In genomic region chr21:42073140-42074099, GRCh38 we compare ENCODE assay signal across 21 cellular contexts. TPM values are rescaled to one million over a fixed set of nuclear protein-coding genes. Genes with fewer than 3 reads are reported as not detected.
DNase-seq lines count a peak whose midpoint lies in the region; ATAC-seq, FAIRE-seq and TF ChIP-seq lines count a peak whose summit lies in the region.
"Had no signal": no experiment of that assay in that cellular context is flagged by ENCODE, and none has a peak within 500 bp of the region (broad histone marks: within the 10 kb centered on the region; RNA-seq: fewer than 3 reads in every experiment).

No MANE protein-coding gene starts in this region.

- H3K36me3 ChIP-seq in Loucy (ENCODE audit: insufficient read depth, low read length) = no peaks in the 10 kb centered on the region
- no peaks in the 10 kb centered on the region for H3K36me3 ChIP-seq in K562 (ENCODE audit: control insufficient read depth, insufficient read depth, low read length)
- H3K36me3 ChIP-seq in spleen = no peaks in the 10 kb centered on the region
- H3K36me3 ChIP-seq: heart left ventricle, lower lobe of right lung, suprapubic skin had no signal

- H3K27me3 ChIP-seq in Loucy (ENCODE audit: insufficient read depth, low read length, poor library complexity, severe bottlenecking) (no peaks in the 10 kb centered on the region), K562 (ENCODE audit: control insufficient read depth in 2 of 2, insufficient read depth in 2 of 2, low read length in 2 of 2) (peaks cover 57 to 74% of the 10 kb centered on the region in 2 experiments), spleen (replicated peaks in 1 of 7) (peaks cover 0 to 22% (median 0%) of the 10 kb centered on the region in 7 donors)

- H3K4me1 ChIP-seq in Loucy (ENCODE audit: insufficient read depth, low read length, poor library complexity, severe bottlenecking) (peaks cover 13% of the 10 kb centered on the region), K562 (replicated peaks in 1 of 2; ENCODE audit: control insufficient read depth in 2 of 2, insufficient read depth in 2 of 2, low read length in 2 of 2) (peaks cover 3 to 4% of the 10 kb centered on the region in 2 experiments; a peak in 4 of 5 replicates), spleen (peaks cover 0 to 9% (median 0%) of the 10 kb centered on the region in 6 donors)
- H3K4me1 ChIP-seq: heart left ventricle, lower lobe of right lung, suprapubic skin had no signal

- no TSS peak for BruUV-seq in K562 (replicated peaks; lab: Mats Ljungman, UMichigan)

- H3K4me2 ChIP-seq in Loucy (ENCODE audit: low read depth, low read length, poor library complexity, severe bottlenecking) (no peak overlapping the region), K562 (ENCODE audit: insufficient read depth, low read length) (no peak overlapping the region)

- H4K20me1 ChIP-seq in Loucy (ENCODE audit: insufficient read depth, low read length, poor library complexity, severe bottlenecking) (no peaks in the 10 kb centered on the region), K562 (replicated peaks; ENCODE audit: control insufficient read depth, insufficient read depth, low read length) (peaks cover 27% of the 10 kb centered on the region)

- peak; percentile 24 for DNase-seq in DMS 273 (lab: John Stamatoyannopoulos, UW; ENCODE audit: unreplicated experiment)
- no peak for DNase-seq in DMS 273 treated with DMSO at 0.1 percent for 48 hours (lab: John Stamatoyannopoulos, UW)
- DNase-seq in K562 (ENCODE audit: extremely low read depth in 1 of 4, low spot score in 3 of 4) = no peak
- DNase-seq in spleen = peak; percentile 66
- no peak for DNase-seq in D341Med (ENCODE audit: low spot score)
- DNase-seq in NCI-H2227 treated with DMSO at 0.1 percent for 48 hours (lab: John Stamatoyannopoulos, UW) = no peak
- DNase-seq: activated CD4-positive, alpha-beta T cell treated with anti-CD3 and anti-CD28 coated beads, Interleukin-2, amount 10 ng/mL, durations not matched to agents 7 days and 5 days; activated naive CD4-positive, alpha-beta T cell; endodermal cell; immature natural killer cell; lower lobe of right lung; natural killer cell; Right ventricle myocardium superior; small intestine; stimulated activated CD8-positive, alpha-beta memory T cell treated with anti-CD3 and anti-CD28 coated beads, Interleukin-4, amount 100 ng/mL, for 48 hours had no signal

- TF ChIP-seq EP300 in K562 (IDR thresholded peaks at IDR 0.05; ENCODE audit: low read length) = no peak

- no peak overlapping the region for H3K4me3 ChIP-seq in Loucy (ENCODE audit: low read length, poor library complexity, severe bottlenecking)
- no peak overlapping the region for H3K4me3 ChIP-seq in K562
- no peak overlapping the region for H3K4me3 ChIP-seq in spleen
- H3K4me3 ChIP-seq: heart left ventricle, lower lobe of right lung, suprapubic skin had no signal

- TF ChIP-seq POLR2A in K562 (conservative IDR thresholded peaks at IDR 0.05) (no peak), spleen (IDR thresholded peaks at IDR 0.05) (no peak)

- H2AFZ ChIP-seq in Loucy (ENCODE audit: low read length) = no peak overlapping the region
- H2AFZ ChIP-seq in K562 (ENCODE audit: low read depth, low read length) = no peak overlapping the region

- H3K79me2 ChIP-seq in Loucy (ENCODE audit: insufficient read depth, low read length) (no peaks in the 10 kb centered on the region), K562 (ENCODE audit: control insufficient read depth, insufficient read depth, low read length) (no peaks in the 10 kb centered on the region)

- intact Hi-C loops in K562 (cut with micrococcal nuclease) = no loop called here
- intact Hi-C loops in spleen (cut with DNase I; ENCODE audit: low total_unique reads) = no loop called here

- TF ChIP-seq CTCF in Loucy (conservative IDR thresholded peaks at IDR 0.05; ENCODE audit: low read length) = peak; percentile 37
- no peak for TF ChIP-seq CTCF in K562 (IDR thresholded peaks at IDR 0.05 in 2 of 3, conservative IDR thresholded peaks at IDR 0.05 in 1 of 3; ENCODE audit: insufficient read depth in 2 of 3, low read depth in 1 of 3, low read length in 3 of 3)
- no peak for TF ChIP-seq CTCF in spleen (IDR thresholded peaks at IDR 0.05 in 8 of 11, conservative IDR thresholded peaks at IDR 0.05 in 3 of 11)

- WGBS in K562 (ENCODE audit: insufficient coverage, low coverage, missing lambda C conversion rate) = 1% methylated on average over 21 of the region's 21 CpGs
- WGBS in spleen, 5 donors = 43 to 65% (median 56%) methylated on average over 19 to 21 of the region's 21 CpGs

- no peaks in the 10 kb centered on the region for H3F3A ChIP-seq in Loucy (ENCODE audit: low read depth)

- no peak for FAIRE-seq in K562 (lab: Jason Lieb, UNC)
- FAIRE-seq: small intestine had no signal

- no peaks in the 10 kb centered on the region for H3K9me1 ChIP-seq in K562 (ENCODE audit: control insufficient read depth, insufficient read depth, low read length)

- H3K9me2 ChIP-seq in Loucy (replicated peaks; ENCODE audit: low read depth, low read length) = no peaks in the 10 kb centered on the region

- H3K27ac ChIP-seq in K562 (ENCODE audit: extremely low read depth, low read depth, low read length) = no peak overlapping the region
- H3K27ac ChIP-seq in spleen = no peak overlapping the region
- H3K27ac ChIP-seq: 22Rv1, heart left ventricle, lower lobe of right lung, suprapubic skin had no signal

- ATAC-seq in K562 = no peak; the same call in 2 of the 3 replicates
- no peak for ATAC-seq in HG03045 (IDR thresholded peaks at IDR 0.05; ENCODE audit: unreplicated experiment)
- ATAC-seq: heart left ventricle, lower lobe of right lung, natural killer cell had no signal

- no peaks in the 10 kb centered on the region for H3K9me3 ChIP-seq in Loucy (ENCODE audit: insufficient read depth, low read depth, low read length)
- H3K9me3 ChIP-seq in K562 (replicated peaks; ENCODE audit: control insufficient read depth, insufficient read depth, low read depth, low read length) = no peaks in the 10 kb centered on the region
- no peaks in the 10 kb centered on the region for H3K9me3 ChIP-seq in spleen
- H3K9me3 ChIP-seq: heart left ventricle, lower lobe of right lung, suprapubic skin had no signal

- POLR2A ChIA-PET in K562 (lab: Yijun Ruan, JAX) = interaction anchor here (0.5 to 1.2 kb wide), 5 partner anchors 9 to 1245 kb away, joined by 3 to 5 read pairs (median 4); no protein-coding TSS in a partner anchor

- in situ Hi-C loops in K562 (cut with MboI) = no loop called here

- no peak for TF ChIP-seq RAD21 in K562 (CRISPR knock-in tag; conservative IDR thresholded peaks at IDR 0.05 in 1 of 2, IDR thresholded peaks at IDR 0.05 in 1 of 2)

- CTCF ChIA-PET in K562 (lab: Yijun Ruan, JAX; ENCODE audit: low intra/inter-chr PET ratio) = no interaction called here

- H3K9ac ChIP-seq in Loucy (ENCODE audit: low read depth, low read length, poor library complexity, severe bottlenecking) (no peak overlapping the region), K562 (ENCODE audit: insufficient read depth in 1 of 2, low read depth in 2 of 2, low read length in 2 of 2) (no peak overlapping the region)

TF ChIP-seq in K562, 482 proteins besides CTCF, POLR2A, EP300 and RAD21 (continues in another document):
- TF ChIP-seq ZNF133 (CRISPR knock-in tag; IDR thresholded peaks at IDR 0.05) (no peak), RUNX1 (IDR thresholded peaks at IDR 0.05; ENCODE audit: low read depth) (no peak), BHLHE40 (IDR thresholded peaks at IDR 0.05; ENCODE audit: low read length) (no peak), PURB (CRISPR knock-in tag; IDR thresholded peaks at IDR 0.05; ENCODE audit: low read depth) (no peak)

RNA-seq across cellular contexts. Expression of gene UMODL1, which starts 2.3 kb away (rescaled TPM):
- not detected in 2 replicates for total RNA-seq in K562 (2011; cell fraction: chromatin; rRNA removed; ENCODE audit: low replicate concordance)
- not detected in 2 replicates for total RNA-seq in K562 (2011; cell fraction: nucleolus; rRNA removed)
- not detected in 2 replicates for total RNA-seq in K562 (2011; cell fraction: nucleoplasm; rRNA removed)
- total RNA-seq in K562 (2014; rRNA removed) (not detected in 2 replicates), K562 (2014; rRNA removed; fragmentation: Illumina TruSeq; extraction: Trizol) (not detected in 2 replicates), K562 (2015; rRNA removed; fragmentation: Illumina TruSeq; extraction: Trizol) (not detected in 2 replicates), K562 (2021) (not detected in 2 replicates), spleen (under 1 TPM in 5 of 7 donors, not detected in 2; 0.09 to 0.85 (median 0.28) TPM)
- polyA plus RNA-seq in K562 (2011; rRNA removed) (not detected in 2 replicates), K562 (2014; fragmentation: Illumina TruSeq; extraction: Trizol) (not detected in 2 replicates), K562 (2014; fragmentation: Nextera tagmentation; extraction: Ambion mirVana) (not detected), K562 (2014; rRNA removed) (not detected in 2 replicates), spleen (under 1 TPM in 2 of 3 donors, not detected in 1; 0.02 to 0.03 TPM)
- not detected in 2 replicates for polyA plus RNA-seq in K562 (2011; cell fraction: cytosol; rRNA removed)
- polyA plus RNA-seq in K562 (2011; cell fraction: nucleus; rRNA removed) = not detected in 2 replicates
- polyA plus RNA-seq in K562 (2012) = not detected in 2 replicates
- not detected in 2 replicates for polyA minus RNA-seq in K562 (2011; rRNA and poly(A)+ RNA removed)
- not detected in 2 replicates for polyA minus RNA-seq in K562 (2011; cell fraction: cytosol; rRNA and poly(A)+ RNA removed)
- not detected in 2 replicates for polyA minus RNA-seq in K562 (2011; cell fraction: nucleus; rRNA and poly(A)+ RNA removed)
- polyA plus RNA-seq: aorta, heart left ventricle, immature natural killer cell had no signal

Comparison
In these comparisons a context has a peak if more than half of its experiments do, and no peak if none do; other contexts are left out.
1. DNase-seq: peak in DMS 273 (single experiment) and spleen (single experiment); none in DMS 273 treated with DMSO at 0.1 percent for 48 hours (single experiment), K562 (0 of 4), D341Med (single experiment) and NCI-H2227 treated with DMSO at 0.1 percent for 48 hours (single experiment).